Comparison of ENCODE assay signal across 19 cellular contexts in genomic region chr5:180301253-180301652, GRCh38. TPM values are rescaled to one million over a fixed set of nuclear protein-coding genes. Genes with fewer than 3 reads are reported as not detected.
DNase-seq lines count a peak whose midpoint lies in the region; ATAC-seq, FAIRE-seq and TF ChIP-seq lines count a peak whose summit lies in the region.
"Had no signal": no experiment of that assay in that cellular context is flagged by ENCODE, and none has a peak within 500 bp of the region (broad histone marks: within the 10 kb centered on the region; RNA-seq: fewer than 3 reads in every experiment).

No MANE protein-coding gene starts in this region.

- H3K4me3 ChIP-seq in HepG2 (replicated peaks in 1 of 3; ENCODE audit: insufficient read depth in 1 of 3, low read depth in 2 of 3, low read length in 3 of 3) (no peak overlapping the region), right lobe of liver (no peak overlapping the region)
- H3K4me3 ChIP-seq: A549 had no signal

- H3K4me1 Mint-ChIP-seq in mesothelial cell of epicardium, result no peaks in the 10 kb centered on the region
- H3K4me1 Mint-ChIP-seq: H9 had no signal

- CTCF ChIA-PET in HepG2 (lab: Yijun Ruan, JAX; ENCODE audit: low intra/inter-chr PET ratio, low total read pairs), result no interaction called here

- POLR2A ChIA-PET in HepG2 (lab: Yijun Ruan, JAX), result interaction anchor here (2.4 kb wide), 1 partner anchor 13 kb away, joined by 7 read pairs; no protein-coding TSS in a partner anchor

- H2AFZ ChIP-seq in HepG2 (ENCODE audit: low read length), result no peak overlapping the region

- no peaks in the 10 kb centered on the region for H3K9me3 Mint-ChIP-seq in mesothelial cell of epicardium
- H3K9me3 Mint-ChIP-seq: CD4-positive, alpha-beta T cell; H9 had no signal

- 8% methylated on average over 4 of the region's 4 CpGs for WGBS in HepG2 (ENCODE audit: low lambda C conversion rate)
- 41% methylated on average over 4 of the region's 4 CpGs for WGBS in right lobe of liver (ENCODE audit: insufficient coverage, low coverage, low lambda C conversion rate, missing lambda C conversion rate)

- H3K27ac Mint-ChIP-seq in mesothelial cell of epicardium, result no peak overlapping the region
- H3K27ac Mint-ChIP-seq: CD4-positive, alpha-beta T cell; H9 had no signal

- no peak overlapping the region for H3K9ac ChIP-seq in HepG2 (ENCODE audit: insufficient read depth, low read depth, low read length)

- intact Hi-C loops in HepG2 (cut with micrococcal nuclease; ENCODE audit: unreplicated experiment), result loop anchor here (10.0 kb wide), 1 partner anchor 584 kb away; no protein-coding TSS in a partner anchor
- intact Hi-C loops in right lobe of liver (cut with DNase I), result no loop called here

- no peaks in the 10 kb centered on the region for H3K36me3 ChIP-seq in HepG2 (replicated peaks in 1 of 2; ENCODE audit: control insufficient read depth in 1 of 2, insufficient read depth in 2 of 2, low read length in 2 of 2)
- H3K36me3 ChIP-seq in right lobe of liver, result no peaks in the 10 kb centered on the region

- H3K4me2 ChIP-seq in HepG2 (ENCODE audit: low read depth, low read length), result peak overlapping the region; percentile 49
- H3K4me2 ChIP-seq: A549 had no signal

- TF ChIP-seq CTCF in HepG2 (CRISPR knock-in tag; IDR thresholded peaks at IDR 0.05) (no peak), right lobe of liver (IDR thresholded peaks at IDR 0.05) (no peak), omental fat pad (IDR thresholded peaks at IDR 0.05) (no peak), mesothelial cell of epicardium (IDR thresholded peaks at IDR 0.05; ENCODE audit: unreplicated experiment) (no peak)

- H4K20me1 ChIP-seq in HepG2 (ENCODE audit: insufficient read depth, low read length), result no peaks in the 10 kb centered on the region

- H3K79me2 ChIP-seq in HepG2 (ENCODE audit: insufficient read depth, low read length), result no peaks in the 10 kb centered on the region

- no peaks in the 10 kb centered on the region for H3K36me3 Mint-ChIP-seq in mesothelial cell of epicardium

- TF ChIP-seq POLR2A in HepG2 (IDR thresholded peaks at IDR 0.05; ENCODE audit: insufficient read depth in 1 of 2, low read depth in 2 of 2, low read length in 2 of 2) (no peak), right lobe of liver (IDR thresholded peaks at IDR 0.05) (no peak)

- BruUV-seq in HepG2 (replicated peaks; lab: Mats Ljungman, UMichigan), result no TSS peak

- H3K4me1 ChIP-seq in HepG2 (ENCODE audit: insufficient read depth, low read length) (peaks cover 76% of the 10 kb centered on the region), right lobe of liver (no peaks in the 10 kb centered on the region)
- H3K4me1 ChIP-seq: A549 had no signal

- no peak overlapping the region for H3K4me3 Mint-ChIP-seq in mesothelial cell of epicardium
- H3K4me3 Mint-ChIP-seq: CD4-positive, alpha-beta T cell; H9 had no signal

- in situ Hi-C loops in HepG2 (cut with HindIII; ENCODE audit: extremely low pct_ligation_motif_present, low pct_unique_long_range_greater_than_20kb), result no loop called here

- peak; percentile 30 for FAIRE-seq in HepG2 (lab: Jason Lieb, UNC)
- FAIRE-seq: A549, D721Med, H1 had no signal

- H3K27ac ChIP-seq in HepG2 (ENCODE audit: extremely low read length, insufficient read depth, low read length), result no peak overlapping the region
- no peak overlapping the region for H3K27ac ChIP-seq in right lobe of liver
- H3K27ac ChIP-seq: 22Rv1, A549, C4-2B had no signal

- peak; percentile 30 for DNase-seq in DMS53 (lab: John Stamatoyannopoulos, UW)
- no peak for DNase-seq in DMS53 treated with DMSO at 0.1 percent for 48 hours (lab: John Stamatoyannopoulos, UW; ENCODE audit: unreplicated experiment)
- DNase-seq in HepG2 (ENCODE audit: low spot score), result no peak
- DNase-seq in right lobe of liver, result no peak
- DNase-seq in omental fat pad (ENCODE audit: low spot score), result peak; percentile 16
- no peak for DNase-seq in Kasumi-1 (lab: John Stamatoyannopoulos, UW)
- DNase-seq in mesothelial cell of epicardium (ENCODE audit: low spot score in 2 of 2, unreplicated experiment in 2 of 2), result no peak
- DNase-seq: AML-193; Caco-2; CD4-positive, alpha-beta T cell; DMS79 treated with DMSO at 0.1 percent for 48 hours; GF-D8; H9 had no signal

- peaks cover 0 to 2% of the 10 kb centered on the region in 2 experiments; a peak in 2 of 5 replicates for H3K27me3 ChIP-seq in HepG2 (ENCODE audit: control insufficient read depth in 1 of 2, insufficient read depth in 2 of 2, low read length in 2 of 2)
- H3K27me3 ChIP-seq in right lobe of liver, result no peaks in the 10 kb centered on the region

- no peaks in the 10 kb centered on the region for H3K9me3 ChIP-seq in HepG2 (ENCODE audit: low read length)
- no peaks in the 10 kb centered on the region for H3K9me3 ChIP-seq in right lobe of liver
- H3K9me3 ChIP-seq: A549, Caco-2 had no signal

- ATAC-seq in HepG2 (peak; percentile 19; the same call in 2 of the 3 replicates), right lobe of liver (no peak), omental fat pad (ENCODE audit: low FRiP score) (no peak), GM19463 (IDR thresholded peaks at IDR 0.05; ENCODE audit: unreplicated experiment) (no peak)
- ATAC-seq: A549 had no signal

- TF ChIP-seq EP300 in HepG2 (IDR thresholded peaks at IDR 0.05; ENCODE audit: low read depth in 2 of 2, low read length in 2 of 2) (no peak), HepG2 (CRISPR knock-in tag; IDR thresholded peaks at IDR 0.05; ENCODE audit: borderline replicate concordance) (no peak)

- H3K27me3 Mint-ChIP-seq in mesothelial cell of epicardium (ENCODE audit: low read depth), result no peaks in the 10 kb centered on the region

- TF ChIP-seq RAD21 in HepG2 (CRISPR knock-in tag; IDR thresholded peaks at IDR 0.05), result no peak

TF ChIP-seq in HepG2, 621 proteins besides CTCF, POLR2A, EP300 and RAD21 (continues in another document):
- TF ChIP-seq ZNF629 (CRISPR knock-in tag; conservative IDR thresholded peaks at IDR 0.05), result no peak

RNA-seq across cellular contexts. Expression of gene MAPK9, which starts 9.4 kb away (rescaled TPM):
- total RNA-seq in HepG2 (2016; rRNA removed; fragmentation: Illumina TruSeq; extraction: Trizol) (30.1 and 30.7 TPM in 2 replicates), right lobe of liver (10 to 100 TPM; 14.4 to 18.6 (median 15.6) TPM), omental fat pad (10 to 100 TPM; 18.6 to 31.6 (median 29.6) TPM), mesothelial cell of epicardium (34.8 to 36.9 TPM (median 35.7 TPM) in 3 replicates)
- total RNA-seq in HepG2 (2016; cell fraction: cytosol; rRNA removed; fragmentation: Illumina TruSeq; extraction: Trizol; ENCODE audit: low read depth), result 62.8 and 71.5 TPM in 2 replicates
- total RNA-seq in HepG2 (2016; cell fraction: insoluble cytoplasmic fraction; rRNA removed; fragmentation: Illumina TruSeq; extraction: Trizol), result 24.2 and 24.5 TPM in 2 replicates
- total RNA-seq in HepG2 (2016; cell fraction: membrane; rRNA removed; fragmentation: Illumina TruSeq; extraction: Trizol), result 67.1 and 68.4 TPM in 2 replicates
- total RNA-seq in HepG2 (2016; cell fraction: nucleus; rRNA removed; fragmentation: Illumina TruSeq; extraction: Trizol), result 22.3 and 23.2 TPM in 2 replicates
- 37.5 and 56.1 TPM in 2 replicates for polyA plus RNA-seq in HepG2 (2011; rRNA removed)
- 23.0 and 31.2 TPM in 2 replicates for polyA plus RNA-seq in HepG2 (2011; cell fraction: cytosol; rRNA removed)
- 14.2 and 14.5 TPM in 2 replicates for polyA plus RNA-seq in HepG2 (2011; cell fraction: nucleus; rRNA removed)
- polyA plus RNA-seq in HepG2 (2012), result 22.2 and 23.4 TPM in 2 replicates
- polyA plus RNA-seq in HepG2 (2016; cell fraction: cytosol; fragmentation: Illumina TruSeq; extraction: Trizol; ENCODE audit: low read depth), result 53.0 and 57.8 TPM in 2 replicates
- polyA plus RNA-seq in HepG2 (2016; cell fraction: insoluble cytoplasmic fraction; fragmentation: Illumina TruSeq; extraction: Trizol; ENCODE audit: low read depth), result 50.6 and 57.0 TPM in 2 replicates
- polyA plus RNA-seq in HepG2 (2016; cell fraction: membrane; fragmentation: Illumina TruSeq; extraction: Trizol; ENCODE audit: low read depth), result 82.1 and 83.4 TPM in 2 replicates
- polyA plus RNA-seq in HepG2 (2016; cell fraction: nucleus; fragmentation: Illumina TruSeq; extraction: Trizol; ENCODE audit: insufficient read depth, low read depth), result 52.9 and 54.2 TPM in 2 replicates
- polyA minus RNA-seq in HepG2 (2011; rRNA and poly(A)+ RNA removed; ENCODE audit: low replicate concordance), result 51.3 and 98.7 TPM in 2 replicates
- polyA minus RNA-seq in HepG2 (2011; cell fraction: cytosol; rRNA and poly(A)+ RNA removed), result 21.4 and 22.1 TPM in 2 replicates
- polyA minus RNA-seq in HepG2 (2011; cell fraction: nucleus; rRNA and poly(A)+ RNA removed), result 25.0 and 26.0 TPM in 2 replicates

RNA-seq across cellular contexts. Expression of gene GFPT2, which starts 51.9 kb away (rescaled TPM):
- total RNA-seq in HepG2 (2016; rRNA removed; fragmentation: Illumina TruSeq; extraction: Trizol) (0.10 and 0.18 TPM in 2 replicates), right lobe of liver (under 1 TPM; 0.32 to 0.93 (median 0.61) TPM), omental fat pad (100 to 1,000 TPM in 2 of 4 donors, 10 to 100 TPM in 2; 42.3 to 553 (median 270) TPM), mesothelial cell of epicardium (14.9 to 16.3 TPM (median 15.7 TPM) in 3 replicates)
- total RNA-seq in HepG2 (2016; cell fraction: cytosol; rRNA removed; fragmentation: Illumina TruSeq; extraction: Trizol; ENCODE audit: low read depth), result not detected in 2 replicates
- total RNA-seq in HepG2 (2016; cell fraction: insoluble cytoplasmic fraction; rRNA removed; fragmentation: Illumina TruSeq; extraction: Trizol), result 0.10 and 0.13 TPM in 2 replicates
- total RNA-seq in HepG2 (2016; cell fraction: membrane; rRNA removed; fragmentation: Illumina TruSeq; extraction: Trizol), result 0.06 TPM in 1 of 2 replicates, not detected in the other
- not detected in 2 replicates for total RNA-seq in HepG2 (2016; cell fraction: nucleus; rRNA removed; fragmentation: Illumina TruSeq; extraction: Trizol)
- polyA plus RNA-seq in HepG2 (2011; rRNA removed), result 0.09 and 0.18 TPM in 2 replicates
- 0.08 and 0.12 TPM in 2 replicates for polyA plus RNA-seq in HepG2 (2011; cell fraction: cytosol; rRNA removed)
- polyA plus RNA-seq in HepG2 (2011; cell fraction: nucleus; rRNA removed), result 0.09 and 0.10 TPM in 2 replicates
- 0.07 and 0.11 TPM in 2 replicates for polyA plus RNA-seq in HepG2 (2012)
- polyA plus RNA-seq in HepG2 (2016; cell fraction: cytosol; fragmentation: Illumina TruSeq; extraction: Trizol; ENCODE audit: low read depth), result 0.05 TPM in 1 of 2 replicates, not detected in the other
- 0.12 TPM in 1 of 2 replicates, not detected in the other for polyA plus RNA-seq in HepG2 (2016; cell fraction: insoluble cytoplasmic fraction; fragmentation: Illumina TruSeq; extraction: Trizol; ENCODE audit: low read depth)
- not detected in 2 replicates for polyA plus RNA-seq in HepG2 (2016; cell fraction: membrane; fragmentation: Illumina TruSeq; extraction: Trizol; ENCODE audit: low read depth)
- not detected in 2 replicates for polyA plus RNA-seq in HepG2 (2016; cell fraction: nucleus; fragmentation: Illumina TruSeq; extraction: Trizol; ENCODE audit: insufficient read depth, low read depth)
- polyA minus RNA-seq in HepG2 (2011; rRNA and poly(A)+ RNA removed; ENCODE audit: low replicate concordance), result 4.4 TPM in 1 of 2 replicates, not detected in the other
- polyA minus RNA-seq in HepG2 (2011; cell fraction: cytosol; rRNA and poly(A)+ RNA removed), result not detected in 2 replicates
- not detected in 2 replicates for polyA minus RNA-seq in HepG2 (2011; cell fraction: nucleus; rRNA and poly(A)+ RNA removed)

Comparison
In these comparisons a context has a peak if more than half of its experiments do, and no peak if none do; other contexts are left out.
1. DNase-seq: peak in DMS53 (single experiment) and omental fat pad (single experiment); none in DMS53 treated with DMSO at 0.1 percent for 48 hours (single experiment), HepG2 (single experiment), right lobe of liver (0 of 3), Kasumi-1 (0 of 2) and mesothelial cell of epicardium (0 of 2).